Comparison of ENCODE assay signal across 1 cellular context in genomic region chr16:20746461-20746860, GRCh38.
A peak's percentile ranks its signal among the peaks of the same experiment; 100 is the strongest.
TF ChIP-seq lines count a peak whose summit lies in the region.

No MANE protein-coding gene starts in this region.

TF ChIP-seq in K562, 482 proteins besides CTCF, POLR2A, EP300 and RAD21:
- peak; percentile 67 for TF ChIP-seq DMBX1 (CRISPR knock-in tag; IDR thresholded peaks at IDR 0.05; ENCODE audit: borderline replicate concordance)
- peak; percentile 10 for TF ChIP-seq RBBP5 (IDR thresholded peaks at IDR 0.05; ENCODE audit: borderline replicate concordance, insufficient read depth, low read length, poor library complexity, severe bottlenecking)
- TF ChIP-seq NRF1 (conservative IDR thresholded peaks at IDR 0.05 in 1 of 2, IDR thresholded peaks at IDR 0.05 in 1 of 2), result no peak
- TF ChIP-seq NUFIP1 (IDR thresholded peaks at IDR 0.05; ENCODE audit: partially characterized antibody), result no peak
- TF ChIP-seq ILK (tag; IDR thresholded peaks at IDR 0.05; ENCODE audit: borderline replicate concordance, low read depth), result 0 out of 2 replicates have a peak, but pooled peaks have one; percentile 6
- TF ChIP-seq PTTG1 (tag; IDR thresholded peaks at IDR 0.05; ENCODE audit: low read depth), result 0 out of 2 replicates have a peak, but pooled peaks have one; percentile 14
- peak; percentile 60; the same call in 1 of the 2 replicates for TF ChIP-seq NFRKB (IDR thresholded peaks at IDR 0.05; ENCODE audit: low read depth)
- TF ChIP-seq HLTF (IDR thresholded peaks at IDR 0.05), result no peak
- TF ChIP-seq ZBTB5 (IDR thresholded peaks at IDR 0.05), result no peak
- TF ChIP-seq ZNF583 (CRISPR knock-in tag; IDR thresholded peaks at IDR 0.05), result peak; percentile 34; the same call in 1 of the 2 replicates
- TF ChIP-seq, protein P1, sequence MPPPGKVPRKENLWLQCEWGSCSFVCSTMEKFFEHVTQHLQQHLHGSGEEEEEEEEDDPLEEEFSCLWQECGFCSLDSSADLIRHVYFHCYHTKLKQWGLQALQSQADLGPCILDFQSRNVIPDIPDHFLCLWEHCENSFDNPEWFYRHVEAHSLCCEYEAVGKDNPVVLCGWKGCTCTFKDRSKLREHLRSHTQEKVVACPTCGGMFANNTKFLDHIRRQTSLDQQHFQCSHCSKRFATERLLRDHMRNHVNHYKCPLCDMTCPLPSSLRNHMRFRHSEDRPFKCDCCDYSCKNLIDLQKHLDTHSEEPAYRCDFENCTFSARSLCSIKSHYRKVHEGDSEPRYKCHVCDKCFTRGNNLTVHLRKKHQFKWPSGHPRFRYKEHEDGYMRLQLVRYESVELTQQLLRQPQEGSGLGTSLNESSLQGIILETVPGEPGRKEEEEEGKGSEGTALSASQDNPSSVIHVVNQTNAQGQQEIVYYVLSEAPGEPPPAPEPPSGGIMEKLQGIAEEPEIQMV (tag; conservative IDR thresholded peaks at IDR 0.05; ENCODE audit: low read depth), result 0 out of 2 replicates have a peak, but pooled peaks have one; percentile 6
- TF ChIP-seq MNT (conservative IDR thresholded peaks at IDR 0.05), result no peak
- TF ChIP-seq RBM15 (IDR thresholded peaks at IDR 0.05; ENCODE audit: insufficient read depth, low read length), result no peak
- TF ChIP-seq, protein P2, sequence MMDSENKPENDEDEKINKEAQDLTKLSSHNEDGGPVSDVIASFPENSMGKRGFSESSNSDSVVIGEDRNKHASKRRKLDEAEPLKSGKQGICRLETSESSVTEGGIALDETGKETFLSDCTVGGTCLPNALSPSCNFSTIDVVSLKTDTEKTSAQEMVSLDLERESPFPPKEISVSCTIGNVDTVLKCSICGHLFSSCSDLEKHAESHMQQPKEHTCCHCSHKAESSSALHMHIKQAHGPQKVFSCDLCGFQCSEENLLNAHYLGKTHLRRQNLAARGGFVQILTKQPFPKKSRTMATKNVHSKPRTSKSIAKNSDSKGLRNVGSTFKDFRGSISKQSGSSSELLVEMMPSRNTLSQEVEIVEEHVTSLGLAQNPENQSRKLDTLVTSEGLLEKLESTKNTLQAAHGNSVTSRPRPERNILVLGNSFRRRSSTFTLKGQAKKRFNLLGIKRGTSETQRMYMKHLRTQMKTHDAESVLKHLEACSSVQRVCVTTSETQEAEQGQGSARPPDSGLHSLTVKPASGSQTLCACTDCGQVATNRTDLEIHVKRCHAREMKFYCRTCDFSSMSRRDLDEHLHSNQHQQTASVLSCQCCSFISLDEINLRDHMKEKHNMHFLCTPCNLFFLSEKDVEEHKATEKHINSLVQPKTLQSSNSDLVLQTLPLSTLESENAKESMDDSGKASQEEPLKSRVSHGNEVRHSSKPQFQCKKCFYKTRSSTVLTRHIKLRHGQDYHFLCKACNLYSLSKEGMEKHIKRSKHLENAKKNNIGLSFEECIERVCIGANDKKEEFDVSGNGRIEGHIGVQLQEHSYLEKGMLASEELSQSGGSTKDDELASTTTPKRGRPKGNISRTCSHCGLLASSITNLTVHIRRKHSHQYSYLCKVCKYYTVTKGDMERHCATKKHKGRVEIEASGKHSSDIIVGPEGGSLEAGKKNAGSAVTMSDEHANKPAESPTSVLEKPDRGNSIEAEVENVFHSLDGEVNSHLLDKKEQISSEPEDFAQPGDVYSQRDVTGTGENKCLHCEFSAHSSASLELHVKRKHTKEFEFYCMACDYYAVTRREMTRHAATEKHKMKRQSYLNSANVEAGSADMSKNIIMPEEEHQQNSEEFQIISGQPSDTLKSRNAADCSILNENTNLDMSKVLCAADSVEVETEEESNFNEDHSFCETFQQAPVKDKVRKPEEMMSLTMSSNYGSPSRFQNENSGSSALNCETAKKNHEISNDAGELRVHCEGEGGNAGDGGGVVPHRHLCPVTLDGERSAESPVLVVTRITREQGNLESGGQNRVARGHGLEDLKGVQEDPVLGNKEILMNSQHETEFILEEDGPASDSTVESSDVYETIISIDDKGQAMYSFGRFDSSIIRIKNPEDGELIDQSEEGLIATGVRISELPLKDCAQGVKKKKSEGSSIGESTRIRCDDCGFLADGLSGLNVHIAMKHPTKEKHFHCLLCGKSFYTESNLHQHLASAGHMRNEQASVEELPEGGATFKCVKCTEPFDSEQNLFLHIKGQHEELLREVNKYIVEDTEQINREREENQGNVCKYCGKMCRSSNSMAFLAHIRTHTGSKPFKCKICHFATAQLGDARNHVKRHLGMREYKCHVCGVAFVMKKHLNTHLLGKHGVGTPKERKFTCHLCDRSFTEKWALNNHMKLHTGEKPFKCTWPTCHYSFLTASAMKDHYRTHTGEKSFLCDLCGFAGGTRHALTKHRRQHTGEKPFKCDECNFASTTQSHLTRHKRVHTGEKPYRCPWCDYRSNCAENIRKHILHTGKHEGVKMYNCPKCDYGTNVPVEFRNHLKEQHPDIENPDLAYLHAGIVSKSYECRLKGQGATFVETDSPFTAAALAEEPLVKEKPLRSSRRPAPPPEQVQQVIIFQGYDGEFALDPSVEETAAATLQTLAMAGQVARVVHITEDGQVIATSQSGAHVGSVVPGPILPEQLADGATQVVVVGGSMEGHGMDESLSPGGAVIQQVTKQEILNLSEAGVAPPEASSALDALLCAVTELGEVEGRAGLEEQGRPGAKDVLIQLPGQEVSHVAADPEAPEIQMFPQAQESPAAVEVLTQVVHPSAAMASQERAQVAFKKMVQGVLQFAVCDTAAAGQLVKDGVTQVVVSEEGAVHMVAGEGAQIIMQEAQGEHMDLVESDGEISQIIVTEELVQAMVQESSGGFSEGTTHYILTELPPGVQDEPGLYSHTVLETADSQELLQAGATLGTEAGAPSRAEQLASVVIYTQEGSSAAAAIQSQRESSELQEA (IDR thresholded peaks at IDR 0.05; ENCODE audit: low read depth), result no peak
- peak; percentile 13; the same call in 1 of the 2 replicates for TF ChIP-seq ZNF311 (CRISPR knock-in tag; IDR thresholded peaks at IDR 0.05)
- TF ChIP-seq GABPB2 (CRISPR knock-in tag; conservative IDR thresholded peaks at IDR 0.05), result no peak
- 0 out of 2 replicates have a peak, but pooled peaks have one; percentile 37 for TF ChIP-seq BRD4 (IDR thresholded peaks at IDR 0.05)
- TF ChIP-seq, protein P3, sequence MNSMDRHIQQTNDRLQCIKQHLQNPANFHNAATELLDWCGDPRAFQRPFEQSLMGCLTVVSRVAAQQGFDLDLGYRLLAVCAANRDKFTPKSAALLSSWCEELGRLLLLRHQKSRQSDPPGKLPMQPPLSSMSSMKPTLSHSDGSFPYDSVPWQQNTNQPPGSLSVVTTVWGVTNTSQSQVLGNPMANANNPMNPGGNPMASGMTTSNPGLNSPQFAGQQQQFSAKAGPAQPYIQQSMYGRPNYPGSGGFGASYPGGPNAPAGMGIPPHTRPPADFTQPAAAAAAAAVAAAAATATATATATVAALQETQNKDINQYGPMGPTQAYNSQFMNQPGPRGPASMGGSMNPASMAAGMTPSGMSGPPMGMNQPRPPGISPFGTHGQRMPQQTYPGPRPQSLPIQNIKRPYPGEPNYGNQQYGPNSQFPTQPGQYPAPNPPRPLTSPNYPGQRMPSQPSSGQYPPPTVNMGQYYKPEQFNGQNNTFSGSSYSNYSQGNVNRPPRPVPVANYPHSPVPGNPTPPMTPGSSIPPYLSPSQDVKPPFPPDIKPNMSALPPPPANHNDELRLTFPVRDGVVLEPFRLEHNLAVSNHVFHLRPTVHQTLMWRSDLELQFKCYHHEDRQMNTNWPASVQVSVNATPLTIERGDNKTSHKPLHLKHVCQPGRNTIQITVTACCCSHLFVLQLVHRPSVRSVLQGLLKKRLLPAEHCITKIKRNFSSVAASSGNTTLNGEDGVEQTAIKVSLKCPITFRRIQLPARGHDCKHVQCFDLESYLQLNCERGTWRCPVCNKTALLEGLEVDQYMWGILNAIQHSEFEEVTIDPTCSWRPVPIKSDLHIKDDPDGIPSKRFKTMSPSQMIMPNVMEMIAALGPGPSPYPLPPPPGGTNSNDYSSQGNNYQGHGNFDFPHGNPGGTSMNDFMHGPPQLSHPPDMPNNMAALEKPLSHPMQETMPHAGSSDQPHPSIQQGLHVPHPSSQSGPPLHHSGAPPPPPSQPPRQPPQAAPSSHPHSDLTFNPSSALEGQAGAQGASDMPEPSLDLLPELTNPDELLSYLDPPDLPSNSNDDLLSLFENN (IDR thresholded peaks at IDR 0.05; ENCODE audit: low read depth in 2 of 2, low read length in 2 of 2), result no peak
- TF ChIP-seq NR0B1 (IDR thresholded peaks at IDR 0.05; ENCODE audit: partially characterized antibody), result no peak
- no peak for TF ChIP-seq RB1 (IDR thresholded peaks at IDR 0.05; ENCODE audit: low read depth)
